ENCODE assay signal across 1 cellular context in genomic region chr19:58543826-58544590, GRCh38.
TF ChIP-seq lines count a peak whose summit lies in the region.

TSS of gene TRIM28 (plus strand) at chr19:58544064. CDS start at chr19:58544758, 694 bp downstream.

TF ChIP-seq in K562, 482 proteins besides CTCF, POLR2A, EP300 and RAD21 (continued from another document and continues in another):
- peak; percentile 62 for TF ChIP-seq PRDM10 (IDR thresholded peaks at IDR 0.05; ENCODE audit: partially characterized antibody)
- no peak for TF ChIP-seq NR2C1 (IDR thresholded peaks at IDR 0.05)
- TF ChIP-seq NR2C1 (tag; IDR thresholded peaks at IDR 0.05) = no peak
- TF ChIP-seq, protein P1, sequence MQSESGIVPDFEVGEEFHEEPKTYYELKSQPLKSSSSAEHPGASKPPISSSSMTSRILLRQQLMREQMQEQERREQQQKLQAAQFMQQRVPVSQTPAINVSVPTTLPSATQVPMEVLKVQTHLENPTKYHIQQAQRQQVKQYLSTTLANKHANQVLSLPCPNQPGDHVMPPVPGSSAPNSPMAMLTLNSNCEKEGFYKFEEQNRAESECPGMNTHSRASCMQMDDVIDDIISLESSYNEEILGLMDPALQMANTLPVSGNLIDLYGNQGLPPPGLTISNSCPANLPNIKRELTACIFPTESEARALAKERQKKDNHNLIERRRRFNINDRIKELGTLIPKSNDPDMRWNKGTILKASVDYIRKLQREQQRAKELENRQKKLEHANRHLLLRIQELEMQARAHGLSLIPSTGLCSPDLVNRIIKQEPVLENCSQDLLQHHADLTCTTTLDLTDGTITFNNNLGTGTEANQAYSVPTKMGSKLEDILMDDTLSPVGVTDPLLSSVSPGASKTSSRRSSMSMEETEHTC (IDR thresholded peaks at IDR 0.05) = peak; percentile 10; the same call in 1 of the 2 replicates
- peak; percentile 64 for TF ChIP-seq GABPA (tag; conservative IDR thresholded peaks at IDR 0.05; ENCODE audit: low read depth)
- TF ChIP-seq ZSCAN32 (CRISPR knock-in tag; IDR thresholded peaks at IDR 0.05) = 0 out of 2 replicates have a peak, but pooled peaks have one; percentile 2
- no peak for TF ChIP-seq EWSR1 (IDR thresholded peaks at IDR 0.05; ENCODE audit: borderline replicate concordance, low read depth, partially characterized antibody)
- TF ChIP-seq ID3 (CRISPR knock-in tag; IDR thresholded peaks at IDR 0.05) = no peak
- 0 out of 2 replicates have a peak, but pooled peaks have one; percentile 30 for TF ChIP-seq ID3 (tag; IDR thresholded peaks at IDR 0.05)
- TF ChIP-seq, protein P2, sequence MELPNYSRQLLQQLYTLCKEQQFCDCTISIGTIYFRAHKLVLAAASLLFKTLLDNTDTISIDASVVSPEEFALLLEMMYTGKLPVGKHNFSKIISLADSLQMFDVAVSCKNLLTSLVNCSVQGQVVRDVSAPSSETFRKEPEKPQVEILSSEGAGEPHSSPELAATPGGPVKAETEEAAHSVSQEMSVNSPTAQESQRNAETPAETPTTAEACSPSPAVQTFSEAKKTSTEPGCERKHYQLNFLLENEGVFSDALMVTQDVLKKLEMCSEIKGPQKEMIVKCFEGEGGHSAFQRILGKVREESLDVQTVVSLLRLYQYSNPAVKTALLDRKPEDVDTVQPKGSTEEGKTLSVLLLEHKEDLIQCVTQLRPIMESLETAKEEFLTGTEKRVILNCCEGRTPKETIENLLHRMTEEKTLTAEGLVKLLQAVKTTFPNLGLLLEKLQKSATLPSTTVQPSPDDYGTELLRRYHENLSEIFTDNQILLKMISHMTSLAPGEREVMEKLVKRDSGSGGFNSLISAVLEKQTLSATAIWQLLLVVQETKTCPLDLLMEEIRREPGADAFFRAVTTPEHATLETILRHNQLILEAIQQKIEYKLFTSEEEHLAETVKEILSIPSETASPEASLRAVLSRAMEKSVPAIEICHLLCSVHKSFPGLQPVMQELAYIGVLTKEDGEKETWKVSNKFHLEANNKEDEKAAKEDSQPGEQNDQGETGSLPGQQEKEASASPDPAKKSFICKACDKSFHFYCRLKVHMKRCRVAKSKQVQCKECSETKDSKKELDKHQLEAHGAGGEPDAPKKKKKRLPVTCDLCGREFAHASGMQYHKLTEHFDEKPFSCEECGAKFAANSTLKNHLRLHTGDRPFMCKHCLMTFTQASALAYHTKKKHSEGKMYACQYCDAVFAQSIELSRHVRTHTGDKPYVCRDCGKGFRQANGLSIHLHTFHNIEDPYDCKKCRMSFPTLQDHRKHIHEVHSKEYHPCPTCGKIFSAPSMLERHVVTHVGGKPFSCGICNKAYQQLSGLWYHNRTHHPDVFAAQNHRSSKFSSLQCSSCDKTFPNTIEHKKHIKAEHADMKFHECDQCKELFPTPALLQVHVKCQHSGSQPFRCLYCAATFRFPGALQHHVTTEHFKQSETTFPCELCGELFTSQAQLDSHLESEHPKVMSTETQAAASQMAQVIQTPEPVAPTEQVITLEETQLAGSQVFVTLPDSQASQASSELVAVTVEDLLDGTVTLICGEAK (IDR thresholded peaks at IDR 0.05) = no peak; the same call in 1 of the 2 replicates
- TF ChIP-seq, protein P2 (CRISPR knock-in tag; IDR thresholded peaks at IDR 0.05) = no peak
- TF ChIP-seq HINFP (tag; conservative IDR thresholded peaks at IDR 0.05; ENCODE audit: low read depth) = no peak
- TF ChIP-seq ZNF76 (CRISPR knock-in tag; IDR thresholded peaks at IDR 0.05; ENCODE audit: borderline replicate concordance) = 0 out of 2 replicates have a peak, but pooled peaks have one; percentile 34
- peak; percentile 82 for TF ChIP-seq FIP1L1 (IDR thresholded peaks at IDR 0.05; ENCODE audit: low read depth, low read length, poor library complexity, severe bottlenecking)
- TF ChIP-seq NELFE (IDR thresholded peaks at IDR 0.05; ENCODE audit: insufficient read depth, insufficient read length) = peak; percentile 60
- TF ChIP-seq ZNF785 (CRISPR knock-in tag; IDR thresholded peaks at IDR 0.05) = no peak
- peak; percentile 46; the same call in 1 of the 2 replicates for TF ChIP-seq JUND (IDR thresholded peaks at IDR 0.05; ENCODE audit: borderline replicate concordance, low read depth, low read length)
- peak; percentile 48; the same call in 1 of the 3 replicates for TF ChIP-seq JUND (tag; IDR thresholded peaks at IDR 0.05; ENCODE audit: borderline replicate concordance, low read depth, low read length)
- TF ChIP-seq FOS (IDR thresholded peaks at IDR 0.05; ENCODE audit: extremely low read depth, insufficient read length) = no peak
- no peak for TF ChIP-seq HSF4 (CRISPR knock-in tag; IDR thresholded peaks at IDR 0.05; ENCODE audit: borderline replicate concordance)
- TF ChIP-seq YBX1 (IDR thresholded peaks at IDR 0.05) = no peak
- no peak for TF ChIP-seq PREB (CRISPR knock-in tag; IDR thresholded peaks at IDR 0.05)
- TF ChIP-seq GTF2B (IDR thresholded peaks at IDR 0.05; ENCODE audit: extremely low read depth, insufficient read length) = peak; percentile 65
- TF ChIP-seq POLR2H (tag; IDR thresholded peaks at IDR 0.05; ENCODE audit: low read depth) = peak; percentile 95
- no peak for TF ChIP-seq CBFA2T3 (IDR thresholded peaks at IDR 0.05)
- 0 out of 2 replicates have a peak, but pooled peaks have one; percentile 56 for TF ChIP-seq NCOA6 (IDR thresholded peaks at IDR 0.05)
- TF ChIP-seq ATF6 (CRISPR knock-in tag; IDR thresholded peaks at IDR 0.05) = no peak
- peak; percentile 50; the same call in 1 of the 2 replicates for TF ChIP-seq ZBTB33 (CRISPR knock-in tag; IDR thresholded peaks at IDR 0.05)
- no peak for TF ChIP-seq ZNF121 (CRISPR knock-in tag; conservative IDR thresholded peaks at IDR 0.05)
